8 cellular contexts compared by ENCODE assay signal in the genomic region with DNA sequence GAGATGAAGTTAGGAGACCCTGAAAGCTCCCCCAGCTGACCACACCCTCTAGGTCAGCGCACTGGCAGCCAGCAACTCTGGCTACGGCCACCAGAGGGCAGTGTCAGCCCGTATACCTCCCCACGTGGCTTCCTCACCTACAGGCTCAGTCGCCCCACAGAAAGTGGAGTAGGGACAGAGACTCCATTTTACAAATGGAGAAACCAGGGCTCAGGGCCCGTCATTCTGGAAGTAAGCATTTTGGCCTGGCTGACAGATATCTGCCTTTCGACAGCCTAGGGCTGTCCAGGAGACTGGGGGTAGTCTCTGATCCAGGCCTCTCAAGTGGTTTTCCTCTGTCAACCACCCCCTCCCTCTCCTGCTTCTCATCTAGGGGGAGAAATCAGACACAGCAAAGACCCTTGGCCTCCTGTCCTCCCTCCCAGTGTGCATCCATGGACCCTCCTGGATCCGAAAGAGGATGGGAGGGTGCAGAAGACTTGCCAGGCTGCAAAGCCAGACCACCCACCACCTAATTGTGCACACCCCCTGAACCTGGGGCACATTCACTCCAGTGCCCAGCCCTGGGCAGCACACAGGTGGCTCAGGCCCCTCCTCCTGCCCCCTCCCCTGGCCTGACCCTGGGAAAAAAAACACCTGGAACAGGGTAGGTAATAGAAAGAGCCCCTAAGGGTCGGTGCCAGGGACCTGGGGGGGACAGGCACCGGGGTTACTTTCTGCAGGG. TPM values are rescaled to one million over a fixed set of nuclear protein-coding genes. Genes with fewer than 3 reads are reported as not detected.
DNase-seq lines count a peak whose midpoint lies in the region; ATAC-seq and TF ChIP-seq lines count a peak whose summit lies in the region.

No MANE protein-coding gene starts in this region.

- H3K14ac ChIP-seq in neuronal stem cell (ENCODE audit: low read length), result no peak overlapping the region

- peak overlapping the region; percentile 97 for H2AK5ac ChIP-seq in neuronal stem cell (ENCODE audit: low read depth, low read length)

- H3K27ac Mint-ChIP-seq in activated T-helper 17 cell treated with anti-CD3 and anti-CD28 coated beads, Interleukin-2, amount 50 U/mL, for 72 hours, result peak overlapping the region; percentile 43

- H3K9ac ChIP-seq in neuronal stem cell (ENCODE audit: low read depth, low read length, poor library complexity), result no peak overlapping the region

- peak; percentile 57 for ATAC-seq in RWPE2 (ENCODE audit: low read depth)
- ATAC-seq in activated T-helper 17 cell treated with anti-CD3 and anti-CD28 coated beads, Interleukin-2, amount 50 U/mL, for 72 hours (replicated peaks), result peak; percentile 94

- H3K27me3 ChIP-seq in RWPE2 (ENCODE audit: insufficient read depth, poor library complexity, severe bottlenecking) (no peaks in the 10 kb centered on the region), neuronal stem cell (ENCODE audit: control insufficient read depth in 3 of 3, insufficient read depth in 3 of 3, low read depth in 1 of 3, low read length in 3 of 3) (peaks cover 5 to 34% (median 34%) of the 10 kb centered on the region in 3 experiments)

- H3K4me2 ChIP-seq in neuronal stem cell (ENCODE audit: insufficient read depth, low read length, poor library complexity, severe bottlenecking), result no peak overlapping the region

- no CpG with 5 or more reads among the region's 10 CpGs for WGBS in neuronal stem cell (ENCODE audit: extremely low coverage in 2 of 2, insufficient read length in 2 of 2, insufficient replicate concordance in 1 of 2), 2 donors

- peak overlapping the region; percentile 28 for H3K4ac ChIP-seq in neuronal stem cell (ENCODE audit: low read length)

- no peaks in the 10 kb centered on the region for H3K4me1 Mint-ChIP-seq in activated T-helper 17 cell treated with anti-CD3 and anti-CD28 coated beads, Interleukin-2, amount 50 U/mL, for 72 hours

- peak overlapping the region; percentile 8 for H2BK12ac ChIP-seq in neuronal stem cell (ENCODE audit: low read length)

- H3K9me3 ChIP-seq in RWPE2 (ENCODE audit: severe bottlenecking) (no peaks in the 10 kb centered on the region), neuronal stem cell (replicated peaks in 1 of 2; ENCODE audit: control insufficient read depth in 2 of 2, insufficient read depth in 1 of 2, low read depth in 1 of 2, low read length in 2 of 2) (no peaks in the 10 kb centered on the region)

- H2BK15ac ChIP-seq in neuronal stem cell (ENCODE audit: low read length), result peak overlapping the region; percentile 34

- no peak overlapping the region for H3K4me3 Mint-ChIP-seq in activated T-helper 17 cell treated with anti-CD3 and anti-CD28 coated beads, Interleukin-2, amount 50 U/mL, for 72 hours

- no peaks in the 10 kb centered on the region for H3K36me3 Mint-ChIP-seq in activated T-helper 17 cell treated with anti-CD3 and anti-CD28 coated beads, Interleukin-2, amount 50 U/mL, for 72 hours (ENCODE audit: low read depth)

- peaks cover 22% of the 10 kb centered on the region for H3K4me1 ChIP-seq in RWPE2 (ENCODE audit: insufficient read depth, poor library complexity, severe bottlenecking)
- peaks cover 6 to 9% of the 10 kb centered on the region in 2 donors for H3K4me1 ChIP-seq in neuronal stem cell (ENCODE audit: control insufficient read depth in 2 of 2, insufficient read depth in 1 of 2, low read depth in 1 of 2, low read length in 2 of 2)

- peak overlapping the region; percentile 18 for H4K91ac ChIP-seq in neuronal stem cell (ENCODE audit: low read depth, low read length, poor library complexity)

- TF ChIP-seq CTCF in RWPE2 (IDR thresholded peaks at IDR 0.05; ENCODE audit: poor library complexity, severe bottlenecking) (peak; percentile 96), foreskin fibroblast (IDR thresholded peaks at IDR 0.05; ENCODE audit: low read depth, low read length) (peak; percentile 95)

- peaks cover 13% of the 10 kb centered on the region for H3K27me3 Mint-ChIP-seq in activated T-helper 17 cell treated with anti-CD3 and anti-CD28 coated beads, Interleukin-2, amount 50 U/mL, for 72 hours

- DNase-seq in NCI-H2196 (lab: John Stamatoyannopoulos, UW; ENCODE audit: unreplicated experiment) (peak; percentile 65), NCI-H2196 treated with DMSO at 0.1 percent for 48 hours (lab: John Stamatoyannopoulos, UW; ENCODE audit: unreplicated experiment) (no peak), LHCN-M2 (ENCODE audit: low read depth) (peak; percentile 61), RWPE2 (ENCODE audit: low spot score) (no peak), foreskin fibroblast (peak; percentile 48 to 89), neuronal stem cell (ENCODE audit: low spot score) (peak; percentile 82), substantia nigra (lab: John Stamatoyannopoulos, UW) (peak in 47 of 49 donors; percentile 10 to 82 (median 61))

- no peaks in the 10 kb centered on the region for H3K36me3 ChIP-seq in RWPE2 (ENCODE audit: low read depth)
- no peaks in the 10 kb centered on the region for H3K36me3 ChIP-seq in neuronal stem cell (replicated peaks in 1 of 2; ENCODE audit: control insufficient read depth in 2 of 2, insufficient read depth in 2 of 2, low read length in 2 of 2)

- peak overlapping the region; percentile 95 for H2AFZ ChIP-seq in neuronal stem cell (ENCODE audit: low read length)

- H3K18ac ChIP-seq in neuronal stem cell (ENCODE audit: low read length), result peak overlapping the region; percentile 86

- no peaks in the 10 kb centered on the region for H3K9me3 Mint-ChIP-seq in activated T-helper 17 cell treated with anti-CD3 and anti-CD28 coated beads, Interleukin-2, amount 50 U/mL, for 72 hours

- peak overlapping the region; percentile 40 for H2BK5ac ChIP-seq in neuronal stem cell (ENCODE audit: low read length)

- H3K79me1 ChIP-seq in neuronal stem cell (ENCODE audit: low read depth, low read length), result no peaks in the 10 kb centered on the region

- H3K23ac ChIP-seq in neuronal stem cell (ENCODE audit: low read depth, low read length, poor library complexity), result no peak overlapping the region

- peak overlapping the region; percentile 48 for H2BK120ac ChIP-seq in neuronal stem cell (ENCODE audit: low read depth, low read length)

- H3K4me3 ChIP-seq in RWPE2 (ENCODE audit: severe bottlenecking) (no peak overlapping the region), foreskin fibroblast (ENCODE audit: low read depth in 1 of 2, low read length in 2 of 2) (no peak overlapping the region), neuronal stem cell (ENCODE audit: low read length in 2 of 2) (no peak overlapping the region)

- H3K27ac ChIP-seq in RWPE2 (ENCODE audit: poor library complexity, severe bottlenecking), result peak overlapping the region; percentile 92
- no peak overlapping the region for H3K27ac ChIP-seq in neuronal stem cell (replicated peaks; ENCODE audit: low read length)
- H3K27ac ChIP-seq in substantia nigra (ENCODE audit: low read depth, low read length, poor library complexity, severe bottlenecking), result no peak overlapping the region

- peak overlapping the region; percentile 70 for H4K8ac ChIP-seq in neuronal stem cell (ENCODE audit: low read depth, low read length)

RNA-seq across cellular contexts. Expression of gene HAP1, which starts 3.8 kb away (rescaled TPM):
- under 0.01 TPM in 1 of 2 replicates, not detected in the other for total RNA-seq in LHCN-M2 (2014; rRNA removed)
- 0.01 TPM for polyA plus RNA-seq in LHCN-M2 (2012)
- under 1 TPM; 0.13 to 0.15 TPM for total RNA-seq in activated T-helper 17 cell treated with anti-CD3 and anti-CD28 coated beads, Interleukin-2, amount 50 U/mL, for 72 hours
- polyA plus RNA-seq in neuronal stem cell (2013, experiment 1 of 2), result 1.5 TPM
- 1.5 TPM for polyA plus RNA-seq in neuronal stem cell (2013, experiment 2 of 2)

RNA-seq across cellular contexts. Expression of gene GAST, which starts 26.1 kb away (rescaled TPM):
- not detected in 2 replicates for total RNA-seq in LHCN-M2 (2014; rRNA removed)
- polyA plus RNA-seq in LHCN-M2 (2012), result not detected
- total RNA-seq in activated T-helper 17 cell treated with anti-CD3 and anti-CD28 coated beads, Interleukin-2, amount 50 U/mL, for 72 hours, result not detected
- polyA plus RNA-seq in neuronal stem cell (2013, experiment 1 of 2), result not detected
- polyA plus RNA-seq in neuronal stem cell (2013, experiment 2 of 2), result not detected

RNA-seq across cellular contexts. Expression of gene JUP, which starts 48.3 kb away (rescaled TPM):
- total RNA-seq in LHCN-M2 (2014; rRNA removed), result not detected in 2 replicates
- polyA plus RNA-seq in LHCN-M2 (2012), result 0.17 TPM
- under 1 TPM; 0.32 to 0.45 TPM for total RNA-seq in activated T-helper 17 cell treated with anti-CD3 and anti-CD28 coated beads, Interleukin-2, amount 50 U/mL, for 72 hours
- 55.6 TPM for polyA plus RNA-seq in neuronal stem cell (2013, experiment 1 of 2)
- 57.2 TPM for polyA plus RNA-seq in neuronal stem cell (2013, experiment 2 of 2)

RNA-seq across cellular contexts. Expression of gene EIF1, which starts 49.6 kb away (rescaled TPM):
- 56.9 and 63.7 TPM in 2 replicates for total RNA-seq in LHCN-M2 (2014; rRNA removed)
- 768 TPM for polyA plus RNA-seq in LHCN-M2 (2012)
- total RNA-seq in activated T-helper 17 cell treated with anti-CD3 and anti-CD28 coated beads, Interleukin-2, amount 50 U/mL, for 72 hours, result 100 to 1,000 TPM; 925 to 935 TPM
- polyA plus RNA-seq in neuronal stem cell (2013, experiment 1 of 2), result 353 TPM
- 340 TPM for polyA plus RNA-seq in neuronal stem cell (2013, experiment 2 of 2)

Comparison
In these comparisons a context has a peak if more than half of its experiments do, and no peak if none do; other contexts are left out.
1. DNase-seq: peak in NCI-H2196 (single experiment), LHCN-M2 (single experiment), foreskin fibroblast (2 of 2), neuronal stem cell (single experiment) and substantia nigra (47 of 49); none in NCI-H2196 treated with DMSO at 0.1 percent for 48 hours (single experiment) and RWPE2 (single experiment).